ENCODE assay signal across 21 cellular contexts in genomic region chr10:474946-475345, GRCh38.
"Had no signal": no experiment of that assay in that cellular context is flagged by ENCODE, and none has a peak within 500 bp of the region (broad histone marks: within the 10 kb centered on the region; RNA-seq: fewer than 3 reads in every experiment).

No MANE protein-coding gene starts in this region.

- H3K27ac ChIP-seq: foreskin keratinocyte, heart right ventricle, lower lobe of right lung, ovary, stomach, thyroid gland had no signal

- DNase-seq: effector memory CD4-positive, alpha-beta T cell; foreskin keratinocyte; heart right ventricle; hippocampal formation; kidney glomerular epithelial cell; left colon; left ventricle myocardium superior; lower lobe of right lung; natural killer cell; occipital lobe; ovary; retina; stimulated activated CD4-positive, alpha-beta T cell treated with anti-CD3 and anti-CD28 coated beads, Interleukin-2, amount 100 ng/mL, for 24 hours; stimulated activated CD4-positive, alpha-beta T cell treated with anti-CD3 and anti-CD28 coated beads, Interleukin-4, amount 100 ng/mL, for 24 hours; stimulated activated naive CD4-positive, alpha-beta T cell treated with Interleukin-2 at 50 U/mL for 16 hours; stomach; thyroid gland; trophoblast cell had no signal

- H3K9me3 ChIP-seq: esophagus muscularis mucosa, gastroesophageal sphincter, heart right ventricle, lower lobe of right lung, ovary, stomach, thyroid gland had no signal

- H3K4me2 ChIP-seq: smooth muscle cell had no signal

- H3K27me3 ChIP-seq: esophagus muscularis mucosa, foreskin keratinocyte, gastroesophageal sphincter, heart right ventricle, ovary, stomach, thyroid gland had no signal

- H3K4me3 ChIP-seq: esophagus muscularis mucosa, gastroesophageal sphincter, heart right ventricle, lower lobe of right lung, ovary, smooth muscle cell, stomach, thyroid gland had no signal

- H3K36me3 ChIP-seq: ovary, thyroid gland had no signal

- H3K4me1 ChIP-seq: foreskin keratinocyte, heart right ventricle, lower lobe of right lung, thyroid gland had no signal
